ENCODE assay signal across 20 cellular contexts in the genomic region with DNA sequence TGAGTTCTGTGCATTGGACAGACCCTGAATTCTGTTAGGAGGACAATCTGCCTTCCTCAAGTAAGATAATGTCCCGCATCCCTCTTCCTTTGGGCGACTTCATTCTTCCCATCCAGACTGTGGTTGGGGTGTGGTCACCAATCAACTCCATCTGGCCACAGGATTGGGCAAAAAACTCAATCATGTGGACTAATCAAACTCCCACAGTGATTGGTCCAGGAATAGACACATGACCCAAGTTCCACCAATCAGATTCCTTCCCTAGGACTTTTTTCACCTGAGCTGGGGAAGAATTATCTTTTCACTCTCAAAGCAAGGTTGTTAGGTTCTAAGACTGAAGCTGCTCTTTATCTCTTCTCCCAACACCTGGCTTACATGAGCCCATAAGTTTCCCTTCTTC. TPM values are rescaled to one million over a fixed set of nuclear protein-coding genes. Genes with fewer than 3 reads are reported as not detected.
A peak's percentile ranks its signal among the peaks of the same experiment; 100 is the strongest.
DNase-seq lines count a peak whose midpoint lies in the region; ATAC-seq, FAIRE-seq and TF ChIP-seq lines count a peak whose summit lies in the region.
"Had no signal": no experiment of that assay in that cellular context is flagged by ENCODE, and none has a peak within 500 bp of the region (broad histone marks: within the 10 kb centered on the region; RNA-seq: fewer than 3 reads in every experiment).

No MANE protein-coding gene starts in this region.

- H3K4me1 ChIP-seq in K562 (replicated peaks in 1 of 2; ENCODE audit: control insufficient read depth in 2 of 2, insufficient read depth in 2 of 2, low read length in 2 of 2) = no peaks in the 10 kb centered on the region; a peak in 1 of 5 replicates
- no peaks in the 10 kb centered on the region for H3K4me1 ChIP-seq in endodermal cell (ENCODE audit: control insufficient read depth, insufficient read depth, low read length)
- H3K4me1 ChIP-seq in colonic mucosa = no peaks in the 10 kb centered on the region
- H3K4me1 ChIP-seq: A549 had no signal

- DNase-seq in activated CD8-positive, alpha-beta memory T cell treated with anti-CD3 and anti-CD28 coated beads, Interleukin-2, amount 50 U/mL, for 48 hours = peak; percentile 13
- no peak for DNase-seq in activated CD8-positive, alpha-beta memory T cell treated with anti-CD3 and anti-CD28 coated beads, Interleukin-2, amount 10 ng/mL, durations not matched to agents 7 days and 5 days
- peak in 3 of 4 experiments; percentile 35 to 43 (median 37) for DNase-seq in K562 (ENCODE audit: extremely low read depth in 1 of 4, low spot score in 3 of 4)
- peak; percentile 21 for DNase-seq in endodermal cell
- peak; percentile 30 for DNase-seq in osteocyte (ENCODE audit: extremely low spot score, unreplicated experiment)
- DNase-seq in colonic mucosa = no peak
- DNase-seq: AML-193; CD4-positive, alpha-beta T cell; DMS153; DMS79 treated with DMSO at 0.1 percent for 48 hours; GF-D8; HFFc6 had no signal

- no peaks in the 10 kb centered on the region for H3K9me3 Mint-ChIP-seq in activated CD8-positive, alpha-beta memory T cell treated with anti-CD3 and anti-CD28 coated beads, Interleukin-2, amount 10 ng/mL, durations not matched to agents 7 days and 5 days (ENCODE audit: low read depth)
- H3K9me3 Mint-ChIP-seq in endodermal cell = peaks cover 9% of the 10 kb centered on the region
- peaks cover 4% of the 10 kb centered on the region for H3K9me3 Mint-ChIP-seq in osteocyte (ENCODE audit: unreplicated experiment)

- no peak for TF ChIP-seq EP300 in K562 (IDR thresholded peaks at IDR 0.05; ENCODE audit: low read length)

- H3K4me2 ChIP-seq in K562 (ENCODE audit: insufficient read depth, low read length) = no peak overlapping the region
- H3K4me2 ChIP-seq: A549, GM23338 had no signal

- 0% methylated on average over 2 of the region's 2 CpGs for WGBS in K562 (ENCODE audit: insufficient coverage, low coverage, missing lambda C conversion rate)
- WGBS in endodermal cell (ENCODE audit: insufficient coverage in 1 of 2, insufficient read length in 1 of 2), 2 experiments = 93 to 100% methylated on average over 2 of the region's 2 CpGs

- H3K27ac Mint-ChIP-seq in activated CD8-positive, alpha-beta memory T cell treated with anti-CD3 and anti-CD28 coated beads, Interleukin-2, amount 10 ng/mL, durations not matched to agents 7 days and 5 days = no peak overlapping the region
- H3K27ac Mint-ChIP-seq in endodermal cell (no peak overlapping the region), osteocyte (ENCODE audit: unreplicated experiment) (no peak overlapping the region)
- H3K27ac Mint-ChIP-seq: CD4-positive, alpha-beta T cell; GM23338; HFFc6 had no signal

- TF ChIP-seq CTCF in K562 (IDR thresholded peaks at IDR 0.05 in 2 of 3, conservative IDR thresholded peaks at IDR 0.05 in 1 of 3; ENCODE audit: insufficient read depth in 2 of 3, low read depth in 1 of 3, low read length in 3 of 3) = no peak
- TF ChIP-seq CTCF in endodermal cell (conservative IDR thresholded peaks at IDR 0.05) = no peak
- TF ChIP-seq CTCF in osteocyte (IDR thresholded peaks at IDR 0.05) = no peak
- no peak for TF ChIP-seq CTCF in colonic mucosa (IDR thresholded peaks at IDR 0.05)

- H3K4me3 Mint-ChIP-seq in activated CD8-positive, alpha-beta memory T cell treated with anti-CD3 and anti-CD28 coated beads, Interleukin-2, amount 10 ng/mL, durations not matched to agents 7 days and 5 days = no peak overlapping the region
- no peak overlapping the region for H3K4me3 Mint-ChIP-seq in endodermal cell
- H3K4me3 Mint-ChIP-seq in osteocyte (ENCODE audit: unreplicated experiment) = no peak overlapping the region
- H3K4me3 Mint-ChIP-seq: CD4-positive, alpha-beta T cell; GM23338; HFFc6 had no signal

- H3K9ac ChIP-seq in K562 (ENCODE audit: insufficient read depth in 1 of 2, low read depth in 2 of 2, low read length in 2 of 2) (no peak overlapping the region), endodermal cell (ENCODE audit: extremely low read depth, low read length, poor library complexity, severe bottlenecking) (no peak overlapping the region), colonic mucosa (ENCODE audit: low read depth in 2 of 2, low read length in 2 of 2) (no peak overlapping the region)

- FAIRE-seq in K562 (lab: Jason Lieb, UNC) = no peak
- FAIRE-seq: A549, H54 had no signal

- BruUV-seq in K562 (replicated peaks; lab: Mats Ljungman, UMichigan) = no TSS peak

- H3K27ac ChIP-seq in K562 (ENCODE audit: extremely low read depth, low read depth, low read length) (no peak overlapping the region), endodermal cell (ENCODE audit: low read depth, low read length) (no peak overlapping the region), colonic mucosa (no peak overlapping the region)
- H3K27ac ChIP-seq: 22Rv1, A549, C4-2B had no signal

- no peaks in the 10 kb centered on the region for H3K9me1 ChIP-seq in K562 (ENCODE audit: control insufficient read depth, insufficient read depth, low read length)

- no peaks in the 10 kb centered on the region for H4K20me1 ChIP-seq in K562 (replicated peaks; ENCODE audit: control insufficient read depth, insufficient read depth, low read length)

- TF ChIP-seq POLR2A in K562 (conservative IDR thresholded peaks at IDR 0.05) = no peak

- H2AFZ ChIP-seq in K562 (ENCODE audit: low read depth, low read length) = no peak overlapping the region
- H2AFZ ChIP-seq: GM23338 had no signal

- in situ Hi-C loops in K562 (cut with MboI) = no loop called here

- POLR2A ChIA-PET in K562 (lab: Yijun Ruan, JAX) = interaction anchor here (0.6 kb wide), 1 partner anchor 132 kb away, joined by 3 read pairs; no protein-coding TSS in a partner anchor

- H3K27me3 ChIP-seq in K562 (ENCODE audit: control insufficient read depth in 2 of 2, insufficient read depth in 2 of 2, low read length in 2 of 2) (peaks cover 3 to 10% of the 10 kb centered on the region in 2 experiments; a peak in 2 of 5 replicates), endodermal cell (ENCODE audit: control insufficient read depth, insufficient read depth, low read length, poor library complexity, severe bottlenecking) (no peaks in the 10 kb centered on the region), colonic mucosa (no peaks in the 10 kb centered on the region)

- peaks cover 4% of the 10 kb centered on the region for H3K27me3 Mint-ChIP-seq in activated CD8-positive, alpha-beta memory T cell treated with anti-CD3 and anti-CD28 coated beads, Interleukin-2, amount 10 ng/mL, durations not matched to agents 7 days and 5 days
- H3K27me3 Mint-ChIP-seq in endodermal cell (ENCODE audit: insufficient read depth) (peaks cover 9% of the 10 kb centered on the region), osteocyte (ENCODE audit: unreplicated experiment) (peaks cover 19% of the 10 kb centered on the region)
- H3K27me3 Mint-ChIP-seq: CD4-positive, alpha-beta T cell had no signal

- no peak for ATAC-seq in activated CD8-positive, alpha-beta memory T cell treated with anti-CD3 and anti-CD28 coated beads, Interleukin-2, amount 10 ng/mL, durations not matched to agents 7 days and 5 days
- no peak for ATAC-seq in K562
- ATAC-seq in GM19351 (IDR thresholded peaks at IDR 0.05; ENCODE audit: unreplicated experiment) = no peak
- no peak for ATAC-seq in GM21529 (IDR thresholded peaks at IDR 0.05; ENCODE audit: unreplicated experiment)
- ATAC-seq: A549, GM23338, HCT116 had no signal

- H3K36me3 ChIP-seq in K562 (ENCODE audit: control insufficient read depth, insufficient read depth, low read length) = no peaks in the 10 kb centered on the region
- no peaks in the 10 kb centered on the region for H3K36me3 ChIP-seq in endodermal cell (ENCODE audit: control insufficient read depth, insufficient read depth, low read length)
- no peaks in the 10 kb centered on the region for H3K36me3 ChIP-seq in colonic mucosa

- no peaks in the 10 kb centered on the region for H3K4me1 Mint-ChIP-seq in activated CD8-positive, alpha-beta memory T cell treated with anti-CD3 and anti-CD28 coated beads, Interleukin-2, amount 10 ng/mL, durations not matched to agents 7 days and 5 days
- H3K4me1 Mint-ChIP-seq in endodermal cell (peaks cover 9% of the 10 kb centered on the region), osteocyte (ENCODE audit: unreplicated experiment) (no peaks in the 10 kb centered on the region)

- no peaks in the 10 kb centered on the region for H3K9me3 ChIP-seq in K562 (replicated peaks; ENCODE audit: control insufficient read depth, insufficient read depth, low read depth, low read length)
- H3K9me3 ChIP-seq in endodermal cell (ENCODE audit: control insufficient read depth, low read length) = peaks cover 3% of the 10 kb centered on the region
- H3K9me3 ChIP-seq in colonic mucosa = no peaks in the 10 kb centered on the region

- no peaks in the 10 kb centered on the region for H3K36me3 Mint-ChIP-seq in activated CD8-positive, alpha-beta memory T cell treated with anti-CD3 and anti-CD28 coated beads, Interleukin-2, amount 10 ng/mL, durations not matched to agents 7 days and 5 days
- H3K36me3 Mint-ChIP-seq in endodermal cell (ENCODE audit: low read depth) = no peaks in the 10 kb centered on the region
- no peaks in the 10 kb centered on the region for H3K36me3 Mint-ChIP-seq in osteocyte (ENCODE audit: unreplicated experiment)

- TF ChIP-seq RAD21 in K562 (CRISPR knock-in tag; conservative IDR thresholded peaks at IDR 0.05 in 1 of 2, IDR thresholded peaks at IDR 0.05 in 1 of 2) = no peak

- H3K79me2 ChIP-seq in K562 (ENCODE audit: control insufficient read depth, insufficient read depth, low read length) = no peaks in the 10 kb centered on the region

- no peak overlapping the region for H3K4me3 ChIP-seq in K562
- H3K4me3 ChIP-seq in endodermal cell (ENCODE audit: low read length) = no peak overlapping the region
- H3K4me3 ChIP-seq in colonic mucosa = no peak overlapping the region
- H3K4me3 ChIP-seq: A549, GM23338 had no signal

- CTCF ChIA-PET in activated CD8-positive, alpha-beta memory T cell treated with anti-CD3 and anti-CD28 coated beads, Interleukin-2, amount 10 ng/mL, durations not matched to agents 7 days and 5 days (lab: Charles Lee) = no interaction called here
- CTCF ChIA-PET in K562 (lab: Yijun Ruan, JAX; ENCODE audit: low intra/inter-chr PET ratio) = no interaction called here

- intact Hi-C loops in K562 (cut with micrococcal nuclease) = no loop called here
- intact Hi-C loops in colonic mucosa (cut with DNase I) = no loop called here

RNA-seq across cellular contexts. Expression of gene NKD1, which starts 13.2 kb away (rescaled TPM):
- total RNA-seq in activated CD8-positive, alpha-beta memory T cell treated with anti-CD3 and anti-CD28 coated beads, Interleukin-2, amount 10 ng/mL, durations not matched to agents 7 days and 5 days = 1 to 10 TPM in 1 of 2 experiments, under 1 TPM in 1; 0.33 to 2.1 TPM
- 0.02 TPM in 1 of 2 replicates, not detected in the other for total RNA-seq in K562 (2011; cell fraction: chromatin; rRNA removed; ENCODE audit: low replicate concordance)
- total RNA-seq in K562 (2011; cell fraction: nucleolus; rRNA removed) = not detected in 2 replicates
- total RNA-seq in K562 (2011; cell fraction: nucleoplasm; rRNA removed) = under 0.01 and 0.08 TPM in 2 replicates
- total RNA-seq in K562 (2014; rRNA removed) (0.04 and 0.18 TPM in 2 replicates), K562 (2014; rRNA removed; fragmentation: Illumina TruSeq; extraction: Trizol) (under 0.01 TPM in 2 replicates), K562 (2015; rRNA removed; fragmentation: Illumina TruSeq; extraction: Trizol) (0.07 and 0.08 TPM in 2 replicates), K562 (2021) (0.22 and 0.24 TPM in 2 replicates), endodermal cell (1 to 10 TPM; 7.0 to 9.5 TPM), osteocyte (0.43 and 0.63 TPM in 2 replicates), colonic mucosa (1 to 10 TPM; 2.3 TPM)
- polyA plus RNA-seq in K562 (2011; rRNA removed) (under 0.01 and 0.11 TPM in 2 replicates), K562 (2014; fragmentation: Illumina TruSeq; extraction: Trizol) (0.01 and 0.07 TPM in 2 replicates), K562 (2014; fragmentation: Nextera tagmentation; extraction: Ambion mirVana) (not detected), K562 (2014; rRNA removed) (0.04 TPM in 1 of 2 replicates, not detected in the other)
- under 0.01 and 0.39 TPM in 2 replicates for polyA plus RNA-seq in K562 (2011; cell fraction: cytosol; rRNA removed)
- polyA plus RNA-seq in K562 (2011; cell fraction: nucleus; rRNA removed) = 0.11 and 0.33 TPM in 2 replicates
- polyA plus RNA-seq in K562 (2012) = 0.03 and 0.04 TPM in 2 replicates
- polyA minus RNA-seq in K562 (2011; rRNA and poly(A)+ RNA removed) = under 0.01 TPM in 2 replicates
- polyA minus RNA-seq in K562 (2011; cell fraction: cytosol; rRNA and poly(A)+ RNA removed) = not detected in 2 replicates
- under 0.01 and 0.22 TPM in 2 replicates for polyA minus RNA-seq in K562 (2011; cell fraction: nucleus; rRNA and poly(A)+ RNA removed)
- 32.4 TPM for polyA plus RNA-seq in endodermal cell (2013, experiment 1 of 2)
- polyA plus RNA-seq in endodermal cell (2013, experiment 2 of 2) = 20.2 TPM
- total RNA-seq: HFFc6 had no signal

Comparison
In these comparisons a context has a peak if more than half of its experiments do, and no peak if none do; other contexts are left out.
1. DNase-seq: peak in activated CD8-positive, alpha-beta memory T cell treated with anti-CD3 and anti-CD28 coated beads, Interleukin-2, amount 50 U/mL, for 48 hours (single experiment), K562 (3 of 4), endodermal cell (single experiment) and osteocyte (single experiment); none in activated CD8-positive, alpha-beta memory T cell treated with anti-CD3 and anti-CD28 coated beads, Interleukin-2, amount 10 ng/mL, durations not matched to agents 7 days and 5 days (single experiment) and colonic mucosa (single experiment).